ENCODE assay signal across 1 cellular context in the genomic region with DNA sequence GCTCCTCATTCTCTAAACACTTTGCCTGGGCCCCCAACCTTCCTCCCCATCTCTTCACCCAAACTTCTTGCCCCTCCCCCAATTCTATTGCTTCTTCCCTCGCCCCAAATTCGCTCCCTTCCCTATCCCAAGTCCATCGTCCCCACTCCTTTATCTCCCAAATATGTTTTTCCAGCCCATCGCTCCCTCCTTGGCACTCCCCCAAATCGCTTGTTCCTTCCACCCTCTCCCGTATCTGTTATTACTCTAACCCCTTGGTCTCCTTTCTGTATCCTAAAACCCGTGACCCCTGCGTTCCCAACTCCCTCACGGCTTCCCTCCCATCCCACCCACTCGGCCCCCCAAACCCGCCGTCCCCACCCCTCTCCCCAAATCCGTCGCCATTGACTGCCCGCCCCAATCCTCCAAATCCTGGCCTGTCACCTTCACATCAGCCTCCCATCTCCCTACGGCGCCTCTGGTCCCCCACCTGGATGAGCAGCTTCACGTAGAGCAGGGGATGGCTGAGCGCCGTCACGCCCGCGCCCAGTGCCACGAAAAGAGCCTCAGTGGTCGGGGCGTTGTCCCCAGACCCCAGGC.
TF ChIP-seq lines count a peak whose summit lies in the region.

No MANE protein-coding gene starts in this region.

TF ChIP-seq in SK-N-SH treated with all-trans-retinoic acid at 6 μM for 48 hours, 23 proteins besides CTCF, POLR2A, EP300 and RAD21 (continued from another document):
- TF ChIP-seq, protein P1, sequence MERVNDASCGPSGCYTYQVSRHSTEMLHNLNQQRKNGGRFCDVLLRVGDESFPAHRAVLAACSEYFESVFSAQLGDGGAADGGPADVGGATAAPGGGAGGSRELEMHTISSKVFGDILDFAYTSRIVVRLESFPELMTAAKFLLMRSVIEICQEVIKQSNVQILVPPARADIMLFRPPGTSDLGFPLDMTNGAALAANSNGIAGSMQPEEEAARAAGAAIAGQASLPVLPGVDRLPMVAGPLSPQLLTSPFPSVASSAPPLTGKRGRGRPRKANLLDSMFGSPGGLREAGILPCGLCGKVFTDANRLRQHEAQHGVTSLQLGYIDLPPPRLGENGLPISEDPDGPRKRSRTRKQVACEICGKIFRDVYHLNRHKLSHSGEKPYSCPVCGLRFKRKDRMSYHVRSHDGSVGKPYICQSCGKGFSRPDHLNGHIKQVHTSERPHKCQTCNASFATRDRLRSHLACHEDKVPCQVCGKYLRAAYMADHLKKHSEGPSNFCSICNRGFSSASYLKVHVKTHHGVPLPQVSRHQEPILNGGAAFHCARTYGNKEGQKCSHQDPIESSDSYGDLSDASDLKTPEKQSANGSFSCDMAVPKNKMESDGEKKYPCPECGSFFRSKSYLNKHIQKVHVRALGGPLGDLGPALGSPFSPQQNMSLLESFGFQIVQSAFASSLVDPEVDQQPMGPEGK (CRISPR knock-in tag; IDR thresholded peaks at IDR 0.05; ENCODE audit: borderline replicate concordance): no peak
- TF ChIP-seq, protein P2, sequence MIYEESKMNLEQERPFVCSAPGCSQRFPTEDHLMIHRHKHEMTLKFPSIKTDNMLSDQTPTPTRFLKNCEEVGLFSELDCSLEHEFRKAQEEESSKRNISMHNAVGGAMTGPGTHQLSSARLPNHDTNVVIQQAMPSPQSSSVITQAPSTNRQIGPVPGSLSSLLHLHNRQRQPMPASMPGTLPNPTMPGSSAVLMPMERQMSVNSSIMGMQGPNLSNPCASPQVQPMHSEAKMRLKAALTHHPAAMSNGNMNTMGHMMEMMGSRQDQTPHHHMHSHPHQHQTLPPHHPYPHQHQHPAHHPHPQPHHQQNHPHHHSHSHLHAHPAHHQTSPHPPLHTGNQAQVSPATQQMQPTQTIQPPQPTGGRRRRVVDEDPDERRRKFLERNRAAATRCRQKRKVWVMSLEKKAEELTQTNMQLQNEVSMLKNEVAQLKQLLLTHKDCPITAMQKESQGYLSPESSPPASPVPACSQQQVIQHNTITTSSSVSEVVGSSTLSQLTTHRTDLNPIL (CRISPR knock-in tag; IDR thresholded peaks at IDR 0.05; ENCODE audit: low read depth): no peak
- TF ChIP-seq RARB (CRISPR knock-in tag; IDR thresholded peaks at IDR 0.05) (no peak), CSDC2 (CRISPR knock-in tag; IDR thresholded peaks at IDR 0.05) (no peak), TOX (CRISPR knock-in tag; IDR thresholded peaks at IDR 0.05; ENCODE audit: borderline replicate concordance) (no peak), TCF4 (CRISPR knock-in tag; IDR thresholded peaks at IDR 0.05; ENCODE audit: borderline replicate concordance) (no peak), GLIS3 (CRISPR knock-in tag; IDR thresholded peaks at IDR 0.05) (no peak), ZNF565 (CRISPR knock-in tag; conservative IDR thresholded peaks at IDR 0.05; ENCODE audit: low read depth) (no peak), SNAI2 (CRISPR knock-in tag; IDR thresholded peaks at IDR 0.05) (no peak), ZC3H10 (CRISPR knock-in tag; IDR thresholded peaks at IDR 0.05) (no peak)
- TF ChIP-seq, protein P3, sequence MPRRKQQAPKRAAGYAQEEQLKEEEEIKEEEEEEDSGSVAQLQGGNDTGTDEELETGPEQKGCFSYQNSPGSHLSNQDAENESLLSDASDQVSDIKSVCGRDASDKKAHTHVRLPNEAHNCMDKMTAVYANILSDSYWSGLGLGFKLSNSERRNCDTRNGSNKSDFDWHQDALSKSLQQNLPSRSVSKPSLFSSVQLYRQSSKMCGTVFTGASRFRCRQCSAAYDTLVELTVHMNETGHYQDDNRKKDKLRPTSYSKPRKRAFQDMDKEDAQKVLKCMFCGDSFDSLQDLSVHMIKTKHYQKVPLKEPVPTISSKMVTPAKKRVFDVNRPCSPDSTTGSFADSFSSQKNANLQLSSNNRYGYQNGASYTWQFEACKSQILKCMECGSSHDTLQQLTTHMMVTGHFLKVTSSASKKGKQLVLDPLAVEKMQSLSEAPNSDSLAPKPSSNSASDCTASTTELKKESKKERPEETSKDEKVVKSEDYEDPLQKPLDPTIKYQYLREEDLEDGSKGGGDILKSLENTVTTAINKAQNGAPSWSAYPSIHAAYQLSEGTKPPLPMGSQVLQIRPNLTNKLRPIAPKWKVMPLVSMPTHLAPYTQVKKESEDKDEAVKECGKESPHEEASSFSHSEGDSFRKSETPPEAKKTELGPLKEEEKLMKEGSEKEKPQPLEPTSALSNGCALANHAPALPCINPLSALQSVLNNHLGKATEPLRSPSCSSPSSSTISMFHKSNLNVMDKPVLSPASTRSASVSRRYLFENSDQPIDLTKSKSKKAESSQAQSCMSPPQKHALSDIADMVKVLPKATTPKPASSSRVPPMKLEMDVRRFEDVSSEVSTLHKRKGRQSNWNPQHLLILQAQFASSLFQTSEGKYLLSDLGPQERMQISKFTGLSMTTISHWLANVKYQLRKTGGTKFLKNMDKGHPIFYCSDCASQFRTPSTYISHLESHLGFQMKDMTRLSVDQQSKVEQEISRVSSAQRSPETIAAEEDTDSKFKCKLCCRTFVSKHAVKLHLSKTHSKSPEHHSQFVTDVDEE (CRISPR knock-in tag; IDR thresholded peaks at IDR 0.05): no peak
